ENCODE assay signal across 30 cellular contexts in genomic region chr6:69783124-69783523, GRCh38.
"Had no signal": no experiment of that assay in that cellular context is flagged by ENCODE, and none has a peak within 500 bp of the region (broad histone marks: within the 10 kb centered on the region; RNA-seq: fewer than 3 reads in every experiment).

No MANE protein-coding gene starts in this region.

- ATAC-seq: esophagus mucosa; foreskin keratinocyte; heart right ventricle; left cardiac atrium; mucosa of descending colon; natural killer cell treated with Interleukin-12 subunit alpha and Interleukin-12 subunit beta and Interleukin-15 and Interleukin-18, amount 100 ng/mL, for 72 hours; right lobe of liver had no signal

- H3K27me3 ChIP-seq: foreskin keratinocyte, heart right ventricle, left lung, right lobe of liver, stomach, thyroid gland, vagina had no signal

- H3K27ac Mint-ChIP-seq: dendritic cell treated with granulocyte-macrophage colony-stimulating factor and Interleukin-4, amounts not matched to agents 40 ng/mL and 50 ng/mL, for 4 days; endodermal cell; mesothelial cell of epicardium; natural killer cell treated with Interleukin-12 subunit alpha and Interleukin-12 subunit beta and Interleukin-15 and Interleukin-18, amount 100 ng/mL, for 72 hours; progenitor cell of endocrine pancreas had no signal

- H3K4me3 Mint-ChIP-seq: dendritic cell treated with granulocyte-macrophage colony-stimulating factor and Interleukin-4, amounts not matched to agents 40 ng/mL and 50 ng/mL, for 4 days; endodermal cell; mesothelial cell of epicardium; natural killer cell treated with Interleukin-12 subunit alpha and Interleukin-12 subunit beta and Interleukin-15 and Interleukin-18, amount 100 ng/mL, for 72 hours; neural crest cell had no signal

- H2AFZ ChIP-seq: parathyroid adenoma had no signal

- H3K9me3 Mint-ChIP-seq: dendritic cell treated with granulocyte-macrophage colony-stimulating factor and Interleukin-4, amounts not matched to agents 40 ng/mL and 50 ng/mL, for 4 days; endodermal cell; mesothelial cell of epicardium; naive B cell; natural killer cell treated with Interleukin-12 subunit alpha and Interleukin-12 subunit beta and Interleukin-15 and Interleukin-18, amount 100 ng/mL, for 72 hours; neural crest cell had no signal

- H3K36me3 ChIP-seq: right lobe of liver, thyroid gland, vagina had no signal

- H3K4me3 ChIP-seq: heart right ventricle, left lung, mucosa of descending colon, right lobe of liver, stomach, thyroid gland, vagina had no signal

- H3K9ac ChIP-seq: parathyroid adenoma had no signal

- H3K27me3 Mint-ChIP-seq: dendritic cell treated with granulocyte-macrophage colony-stimulating factor and Interleukin-4, amounts not matched to agents 40 ng/mL and 50 ng/mL, for 4 days; naive B cell; natural killer cell treated with Interleukin-12 subunit alpha and Interleukin-12 subunit beta and Interleukin-15 and Interleukin-18, amount 100 ng/mL, for 72 hours; progenitor cell of endocrine pancreas had no signal

- H3K27ac ChIP-seq: epithelial cell of prostate, foreskin keratinocyte, heart right ventricle, left lung, parathyroid adenoma, right lobe of liver, vagina had no signal

- H3K4me1 Mint-ChIP-seq: neural crest cell had no signal

- DNase-seq: effector CD8-positive, alpha-beta T cell; endodermal cell; foreskin keratinocyte; glutamatergic neuron; heart right ventricle; hippocampal formation; left cardiac atrium; left lung; mesenchymal stem cell; mucosa of descending colon; naive B cell; right lobe of liver; small intestine; stimulated activated CD4-positive, alpha-beta T cell treated with anti-CD3 and anti-CD28 coated beads, Interleukin-12 subunit alpha, Interleukin-12 subunit beta, amount 100 ng/mL, for 4 hours; stimulated activated CD4-positive, alpha-beta T cell treated with anti-CD3 and anti-CD28 coated beads, Interleukin-1b, Interleukin-23, amount 100 ng/mL, for 48 hours; stimulated activated CD4-positive, alpha-beta T cell treated with anti-CD3 and anti-CD28 coated beads, Interleukin-4, amount 100 ng/mL, for 1 hour; stimulated activated CD8-positive, alpha-beta memory T cell treated with anti-CD3 and anti-CD28 coated beads, Interleukin-4, amount 100 ng/mL, for 48 hours; stimulated activated naive CD4-positive, alpha-beta T cell treated with Interleukin-2 at 50 U/mL for 16 hours; stomach; thyroid gland; trophoblast cell had no signal

- H3K4me1 ChIP-seq: left lung, vagina had no signal

- H3K9me3 ChIP-seq: heart right ventricle, left lung, mucosa of descending colon, right lobe of liver, stomach, thyroid gland, vagina had no signal

- H3K36me3 Mint-ChIP-seq: naive B cell; natural killer cell treated with Interleukin-12 subunit alpha and Interleukin-12 subunit beta and Interleukin-15 and Interleukin-18, amount 100 ng/mL, for 72 hours had no signal
